18 cellular contexts compared by ENCODE assay signal in the genomic region with DNA sequence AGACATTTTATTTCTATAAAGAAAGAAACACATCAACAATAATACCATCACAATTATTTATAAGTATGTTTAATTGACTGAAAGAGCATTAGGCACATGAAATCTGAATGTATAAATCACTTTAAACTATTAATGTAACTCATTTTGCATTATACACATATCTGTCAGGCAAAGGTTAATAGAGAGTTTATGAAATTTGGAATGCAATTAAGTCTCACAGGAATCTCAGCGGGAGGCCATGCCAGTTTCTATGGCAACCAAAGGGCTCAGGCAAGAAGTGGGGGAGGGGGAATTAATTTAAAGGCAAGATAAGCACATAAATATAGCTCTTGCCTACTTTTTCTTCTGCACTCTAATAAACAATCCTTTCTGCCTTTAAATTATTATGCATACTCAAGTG.
DNase-seq lines count a peak whose midpoint lies in the region; ATAC-seq, FAIRE-seq and TF ChIP-seq lines count a peak whose summit lies in the region.
"Had no signal": no experiment of that assay in that cellular context is flagged by ENCODE, and none has a peak within 500 bp of the region (broad histone marks: within the 10 kb centered on the region; RNA-seq: fewer than 3 reads in every experiment).

No MANE protein-coding gene starts in this region.

- no peak for ATAC-seq in heart left ventricle
- ATAC-seq: left colon had no signal

- H3K36me3 Mint-ChIP-seq in progenitor cell of endocrine pancreas (ENCODE audit: insufficient read depth): no peaks in the 10 kb centered on the region
- no peaks in the 10 kb centered on the region for H3K36me3 Mint-ChIP-seq in activated CD4-positive, alpha-beta memory T cell treated with anti-CD3 and anti-CD28 coated beads for 36 hours

- FAIRE-seq in frontal cortex (lab: Jason Lieb, UNC): peak; percentile 15

- H3K27me3 Mint-ChIP-seq in progenitor cell of endocrine pancreas: peaks cover 3% of the 10 kb centered on the region
- peaks cover 4% of the 10 kb centered on the region for H3K27me3 Mint-ChIP-seq in activated CD4-positive, alpha-beta memory T cell treated with anti-CD3 and anti-CD28 coated beads for 36 hours
- H3K27me3 Mint-ChIP-seq: activated CD4-positive, alpha-beta T cell treated with anti-CD3 and anti-CD28 coated beads, Interleukin-2, amount 10 ng/mL, durations not matched to agents 7 days and 5 days had no signal

- H3K36me3 ChIP-seq in NT2/D1 (ENCODE audit: insufficient read depth, insufficient read length, low read length) (no peaks in the 10 kb centered on the region), esophagus squamous epithelium (no peaks in the 10 kb centered on the region), heart left ventricle (no peaks in the 10 kb centered on the region)
- H3K36me3 ChIP-seq: BLaER1, SJSA1, tibial artery had no signal

- H3K4me1 Mint-ChIP-seq in progenitor cell of endocrine pancreas (ENCODE audit: low read depth): peaks cover 34% of the 10 kb centered on the region
- H3K4me1 Mint-ChIP-seq in activated CD4-positive, alpha-beta memory T cell treated with anti-CD3 and anti-CD28 coated beads for 36 hours (ENCODE audit: low read depth): no peaks in the 10 kb centered on the region
- H3K4me1 Mint-ChIP-seq: activated CD4-positive, alpha-beta T cell treated with anti-CD3 and anti-CD28 coated beads, Interleukin-2, amount 10 ng/mL, durations not matched to agents 7 days and 5 days had no signal

- no peaks in the 10 kb centered on the region for H3K9me3 Mint-ChIP-seq in progenitor cell of endocrine pancreas (ENCODE audit: low read depth)
- no peaks in the 10 kb centered on the region for H3K9me3 Mint-ChIP-seq in activated CD4-positive, alpha-beta memory T cell treated with anti-CD3 and anti-CD28 coated beads for 36 hours
- H3K9me3 Mint-ChIP-seq: activated CD4-positive, alpha-beta T cell treated with anti-CD3 and anti-CD28 coated beads, Interleukin-2, amount 10 ng/mL, durations not matched to agents 7 days and 5 days had no signal

- peak overlapping the region; percentile 31 for H3K27ac Mint-ChIP-seq in progenitor cell of endocrine pancreas
- H3K27ac Mint-ChIP-seq in activated CD4-positive, alpha-beta memory T cell treated with anti-CD3 and anti-CD28 coated beads for 36 hours: no peak overlapping the region
- H3K27ac Mint-ChIP-seq: activated CD4-positive, alpha-beta T cell treated with anti-CD3 and anti-CD28 coated beads, Interleukin-2, amount 10 ng/mL, durations not matched to agents 7 days and 5 days had no signal

- H3K27ac ChIP-seq in esophagus squamous epithelium (no peak overlapping the region), heart left ventricle (no peak overlapping the region)
- H3K27ac ChIP-seq: BLaER1, hepatocyte, SJSA1, tibial artery had no signal

- POLR2A ChIA-PET in activated CD4-positive, alpha-beta memory T cell treated with anti-CD3 and anti-CD28 coated beads for 36 hours (lab: Charles Lee): no interaction called here

- WGBS in esophagus squamous epithelium, 2 donors: 14 to 21% methylated on average over 1 of the region's 1 CpG
- 35 to 49% (median 45%) methylated on average over 1 of the region's 1 CpG for WGBS in heart left ventricle, 4 donors

- no peak for TF ChIP-seq CTCF in progenitor cell of endocrine pancreas (IDR thresholded peaks at IDR 0.05; ENCODE audit: unreplicated experiment)
- TF ChIP-seq CTCF in esophagus squamous epithelium (IDR thresholded peaks at IDR 0.05): no peak
- no peak for TF ChIP-seq CTCF in heart left ventricle (IDR thresholded peaks at IDR 0.05)

- CTCF ChIA-PET in activated CD4-positive, alpha-beta memory T cell treated with anti-CD3 and anti-CD28 coated beads for 36 hours (lab: Charles Lee): no interaction called here

- H3K9me3 ChIP-seq in NT2/D1 (ENCODE audit: insufficient read depth, low read length): no peaks in the 10 kb centered on the region; the same call in 1 of the 2 replicates
- H3K9me3 ChIP-seq in esophagus squamous epithelium: no peaks in the 10 kb centered on the region
- no peaks in the 10 kb centered on the region for H3K9me3 ChIP-seq in heart left ventricle
- H3K9me3 ChIP-seq: BLaER1, SJSA1, tibial artery had no signal

- H3K4me1 ChIP-seq in NT2/D1 (ENCODE audit: insufficient read depth, insufficient read length) (no peaks in the 10 kb centered on the region), esophagus squamous epithelium (peaks cover 0 to under 1% (median 0%) of the 10 kb centered on the region in 3 donors), heart left ventricle (peaks cover 0 to 5% (median 0%) of the 10 kb centered on the region in 12 donors)
- H3K4me1 ChIP-seq: SJSA1 had no signal

- H3K9ac ChIP-seq in NT2/D1 (ENCODE audit: insufficient read length, low read depth): no peak overlapping the region
- H3K9ac ChIP-seq: BLaER1 had no signal

- H3K4me3 ChIP-seq in NT2/D1 (ENCODE audit: insufficient read length, low read depth): no peak overlapping the region
- no peak overlapping the region for H3K4me3 ChIP-seq in esophagus squamous epithelium
- H3K4me3 ChIP-seq in heart left ventricle: no peak overlapping the region
- H3K4me3 ChIP-seq: BLaER1, hepatocyte, SJSA1, smooth muscle cell, tibial artery had no signal

- intact Hi-C loops in activated CD4-positive, alpha-beta memory T cell treated with anti-CD3 and anti-CD28 coated beads for 36 hours (cut with micrococcal nuclease): no loop called here
- intact Hi-C loops in esophagus squamous epithelium (cut with DNase I) (no loop called here), heart left ventricle (cut with DNase I) (no loop called here)

- H3K27me3 ChIP-seq in NT2/D1 (ENCODE audit: insufficient read depth, insufficient read length): no peaks in the 10 kb centered on the region
- no peaks in the 10 kb centered on the region for H3K27me3 ChIP-seq in esophagus squamous epithelium
- no peaks in the 10 kb centered on the region for H3K27me3 ChIP-seq in heart left ventricle
- H3K27me3 ChIP-seq: BLaER1, hepatocyte, SJSA1, tibial artery had no signal

- DNase-seq in NCI-H146 (lab: John Stamatoyannopoulos, UW) (peak; percentile 57), NT2/D1 (ENCODE audit: low read depth, low spot score) (peak; percentile 18), frontal cortex (ENCODE audit: low spot score in 2 of 2) (no peak), progenitor cell of endocrine pancreas (ENCODE audit: low spot score, unreplicated experiment) (no peak), esophagus squamous epithelium (lab: John Stamatoyannopoulos, UW) (no peak), heart left ventricle (no peak)
- DNase-seq in activated CD4-positive, alpha-beta memory T cell treated with anti-CD3 and anti-CD28 coated beads for 36 hours: no peak
- DNase-seq: activated CD4-positive, alpha-beta T cell treated with anti-CD3 and anti-CD28 coated beads, Interleukin-2, amount 10 ng/mL, durations not matched to agents 7 days and 5 days; activated naive CD4-positive, alpha-beta T cell; DMS79 treated with DMSO at 0.1 percent for 48 hours; left colon; MV-4-11; NCI-H345; tibial artery had no signal

- TF ChIP-seq POLR2A in esophagus squamous epithelium (IDR thresholded peaks at IDR 0.05): no peak
- no peak for TF ChIP-seq POLR2A in heart left ventricle (IDR thresholded peaks at IDR 0.05)

- H3K4me3 Mint-ChIP-seq in progenitor cell of endocrine pancreas (ENCODE audit: low read depth): no peak overlapping the region
- H3K4me3 Mint-ChIP-seq in activated CD4-positive, alpha-beta memory T cell treated with anti-CD3 and anti-CD28 coated beads for 36 hours: no peak overlapping the region
- H3K4me3 Mint-ChIP-seq: activated CD4-positive, alpha-beta T cell treated with anti-CD3 and anti-CD28 coated beads, Interleukin-2, amount 10 ng/mL, durations not matched to agents 7 days and 5 days had no signal

Comparison
In these comparisons a context has a peak if more than half of its experiments do, and no peak if none do; other contexts are left out.
1. DNase-seq: peak in NCI-H146 (single experiment) and NT2/D1 (single experiment); none in frontal cortex (0 of 2), progenitor cell of endocrine pancreas (single experiment), activated CD4-positive, alpha-beta memory T cell treated with anti-CD3 and anti-CD28 coated beads for 36 hours (single experiment), esophagus squamous epithelium (single experiment) and heart left ventricle (0 of 5).